ENCODE assay signal across 8 cellular contexts in the genomic region with DNA sequence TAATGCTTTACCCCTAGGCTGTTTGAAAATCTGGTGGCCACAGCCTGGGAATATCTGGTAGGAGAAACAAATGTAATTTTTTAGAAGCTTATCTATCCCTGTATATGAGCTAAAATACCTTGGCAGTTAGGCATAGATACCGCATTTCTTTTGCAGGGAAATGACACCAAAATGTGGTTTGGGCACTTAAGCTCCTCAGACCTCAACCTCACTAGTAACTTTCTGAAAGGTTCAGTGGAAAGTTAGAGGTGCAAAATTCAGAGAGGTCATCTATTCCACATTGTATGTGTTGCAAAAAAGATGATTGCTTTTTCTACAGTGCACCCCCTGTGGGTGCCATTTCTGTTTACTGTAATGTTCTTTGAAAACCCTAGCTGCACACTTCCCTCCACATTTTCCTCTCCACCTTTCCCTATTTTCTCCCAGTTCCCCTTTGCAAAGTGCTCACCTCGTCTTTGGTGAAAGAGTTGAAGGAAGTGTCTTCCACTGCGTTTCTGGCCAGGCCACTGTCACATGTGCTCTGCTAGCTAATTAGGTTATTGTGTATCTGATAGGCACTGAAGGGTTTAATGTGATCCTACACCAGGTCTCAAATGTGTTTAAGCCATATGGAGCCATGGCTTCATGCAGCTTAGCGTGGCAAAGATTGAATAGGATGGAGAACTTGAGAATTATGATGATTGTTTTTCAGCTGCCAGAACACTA. TPM values are rescaled to one million over a fixed set of nuclear protein-coding genes. Genes with fewer than 3 reads are reported as not detected.
DNase-seq lines count a peak whose midpoint lies in the region; ATAC-seq and TF ChIP-seq lines count a peak whose summit lies in the region.

No MANE protein-coding gene starts in this region.

- H3K36me3 ChIP-seq in OCI-LY3 (replicated peaks; ENCODE audit: low read depth, low read length): peaks cover 10% of the 10 kb centered on the region
- no peaks in the 10 kb centered on the region for H3K36me3 ChIP-seq in colonic mucosa

- H3K4me3 ChIP-seq in OCI-LY3 (ENCODE audit: low read length) (peak overlapping the region; percentile 83), colonic mucosa (peak overlapping the region; percentile 85)

- peak overlapping the region; percentile 61; the same call in 1 of the 2 replicates for H3K27ac ChIP-seq in OCI-LY3 (ENCODE audit: low read length)
- H3K27ac ChIP-seq in colonic mucosa: peak overlapping the region; percentile 97

- H3K9me3 Mint-ChIP-seq in neural crest cell: peaks cover 5% of the 10 kb centered on the region

- peaks cover 11% of the 10 kb centered on the region for H3K27me3 Mint-ChIP-seq in neural crest cell (ENCODE audit: low read depth)

- peak overlapping the region; percentile 98 for H3K4me3 Mint-ChIP-seq in neural crest cell

- no peak for ATAC-seq in HG03354 (IDR thresholded peaks at IDR 0.05; ENCODE audit: poor library complexity, severe bottlenecking, unreplicated experiment)

- H3K9ac ChIP-seq in OCI-LY3 (ENCODE audit: low read length) (peak overlapping the region; percentile 86), colonic mucosa (ENCODE audit: low read depth in 2 of 2, low read length in 2 of 2) (peak overlapping the region; percentile 80 to 85)

- H3K4me1 Mint-ChIP-seq in neural crest cell: peaks cover 38% of the 10 kb centered on the region

- peaks cover 19% of the 10 kb centered on the region for H3K4me1 ChIP-seq in OCI-LY3 (ENCODE audit: low read length)
- peaks cover 5% of the 10 kb centered on the region for H3K4me1 ChIP-seq in colonic mucosa

- peak overlapping the region; percentile 90 for H3K4me2 ChIP-seq in OCI-LY3 (ENCODE audit: low read length)

- peaks cover 34% of the 10 kb centered on the region for H4K20me1 ChIP-seq in OCI-LY3 (ENCODE audit: insufficient read depth, low read length)

- intact Hi-C loops in colonic mucosa (cut with DNase I): no loop called here

- peaks cover 6% of the 10 kb centered on the region for H3K36me3 Mint-ChIP-seq in neural crest cell (ENCODE audit: low read depth)

- H3K27me3 ChIP-seq in OCI-LY3 (ENCODE audit: low read depth, low read length): no peaks in the 10 kb centered on the region
- H3K27me3 ChIP-seq in colonic mucosa: no peaks in the 10 kb centered on the region

- TF ChIP-seq CTCF in OCI-LY3 (IDR thresholded peaks at IDR 0.05; ENCODE audit: low read depth, low read length): no peak
- no peak for TF ChIP-seq CTCF in colonic mucosa (IDR thresholded peaks at IDR 0.05)
- no peak for TF ChIP-seq CTCF in neural crest cell (conservative IDR thresholded peaks at IDR 0.05)

- H3K27ac Mint-ChIP-seq in neural crest cell (ENCODE audit: unreplicated experiment): peak overlapping the region; percentile 21

- peak; percentile 44 for DNase-seq in NOMO-1 treated with DMSO at 0.1 percent for 48 hours (lab: John Stamatoyannopoulos, UW; ENCODE audit: unreplicated experiment)
- no peak for DNase-seq in NOMO-1 treated with dmso at 0.1 percent for 144 hours (lab: John Stamatoyannopoulos, UW; ENCODE audit: unreplicated experiment)
- no peak for DNase-seq in colonic mucosa
- DNase-seq in neural crest cell (ENCODE audit: low read depth, low spot score): no peak
- DNase-seq in GM03348 (ENCODE audit: low spot score): no peak
- DNase-seq in activated gamma-delta T cell (lab: John Stamatoyannopoulos, UW): no peak

- no peaks in the 10 kb centered on the region for H3K9me3 ChIP-seq in OCI-LY3 (ENCODE audit: insufficient read depth, low read length)
- no peaks in the 10 kb centered on the region for H3K9me3 ChIP-seq in colonic mucosa

- H2AFZ ChIP-seq in OCI-LY3 (ENCODE audit: low read depth, low read length): no peak overlapping the region

- H3K79me2 ChIP-seq in OCI-LY3 (ENCODE audit: low read length): peaks cover 62% of the 10 kb centered on the region

RNA-seq across cellular contexts. Expression of gene SACM1L, which starts 1.3 kb away (rescaled TPM):
- total RNA-seq in colonic mucosa (10 to 100 TPM; 47.2 TPM), neural crest cell (44.1 and 45.7 TPM in 2 replicates)
